Comparison of ENCODE assay signal across 3 cellular contexts in genomic region chr15:67905628-67906027, GRCh38.
"Had no signal": no experiment of that assay in that cellular context is flagged by ENCODE, and none has a peak within 500 bp of the region (broad histone marks: within the 10 kb centered on the region; RNA-seq: fewer than 3 reads in every experiment).

No MANE protein-coding gene starts in this region.

- H3K4me3 ChIP-seq: GM12878 had no signal

- DNase-seq: GDM1, GF-D8 had no signal
